In genomic region chr7:71255537-71256178, GRCh38 we compare ENCODE assay signal across 26 cellular contexts.
"Had no signal": no experiment of that assay in that cellular context is flagged by ENCODE, and none has a peak within 500 bp of the region (broad histone marks: within the 10 kb centered on the region; RNA-seq: fewer than 3 reads in every experiment).

No MANE protein-coding gene starts in this region.

- H3K9ac ChIP-seq: neural progenitor cell, parathyroid adenoma had no signal

- H3K9me3 ChIP-seq: colonic mucosa, esophagus squamous epithelium, right lobe of liver, thoracic aorta, upper lobe of left lung had no signal

- H3K36me3 ChIP-seq: colonic mucosa, esophagus squamous epithelium, neural progenitor cell, right lobe of liver, thoracic aorta, tibial nerve, upper lobe of left lung had no signal

- H3K27ac Mint-ChIP-seq: dendritic cell treated with granulocyte-macrophage colony-stimulating factor and Interleukin-4, amounts not matched to agents 40 ng/mL and 50 ng/mL, for 4 days; memory B cell; mesothelial cell of epicardium; naive B cell; natural killer cell treated with Interleukin-12 subunit alpha and Interleukin-12 subunit beta and Interleukin-15 and Interleukin-18, amount 100 ng/mL, for 72 hours; neural progenitor cell; stimulated activated naive B cell treated with anti-CD40 and anti-IgM and Interleukin-4, amounts not matched to agents 10 μg/mL and 1 μg/mL and 100 μg/mL, for 72 hours; stimulated activated naive CD8-positive, alpha-beta T cell treated with anti-CD3 and anti-CD28 coated beads, Interleukin-15, Interleukin-2, amounts not matched to agents 100 ng/mL and 50 ng/mL, for 24 hours had no signal

- H2AFZ ChIP-seq: neural progenitor cell, parathyroid adenoma had no signal

- DNase-seq: colonic mucosa; effector memory CD4-positive, alpha-beta T cell; erythroblast; esophagus squamous epithelium; foreskin melanocyte; kidney; mucosa of descending colon; naive B cell; right lobe of liver; small intestine; stimulated activated CD4-positive, alpha-beta T cell treated with anti-CD3 and anti-CD28 coated beads, Interleukin-15, amount 100 ng/mL, for 24 hours; stimulated activated CD4-positive, alpha-beta T cell treated with anti-CD3 and anti-CD28 coated beads, Interleukin-2, amount 100 ng/mL, for 48 hours; stimulated activated naive B cell treated with anti-CD40 and anti-IgM and Interleukin-4, amounts not matched to agents 10 μg/mL and 1 μg/mL and 100 μg/mL, for 72 hours; upper lobe of left lung had no signal

- H3K27me3 Mint-ChIP-seq: dendritic cell treated with granulocyte-macrophage colony-stimulating factor and Interleukin-4, amounts not matched to agents 40 ng/mL and 50 ng/mL, for 4 days; memory B cell; naive B cell; natural killer cell treated with Interleukin-12 subunit alpha and Interleukin-12 subunit beta and Interleukin-15 and Interleukin-18, amount 100 ng/mL, for 72 hours; progenitor cell of endocrine pancreas; stimulated activated naive B cell treated with anti-CD40 and anti-IgM and Interleukin-4, amounts not matched to agents 10 μg/mL and 1 μg/mL and 100 μg/mL, for 72 hours; stimulated activated naive CD8-positive, alpha-beta T cell treated with anti-CD3 and anti-CD28 coated beads, Interleukin-15, Interleukin-2, amounts not matched to agents 100 ng/mL and 50 ng/mL, for 24 hours had no signal

- H3K27ac ChIP-seq: colonic mucosa, esophagus squamous epithelium, neural progenitor cell, parathyroid adenoma, right lobe of liver, thoracic aorta, tibial nerve, upper lobe of left lung had no signal

- H3K79me2 ChIP-seq: parathyroid adenoma had no signal

- H3K4me3 Mint-ChIP-seq: dendritic cell treated with granulocyte-macrophage colony-stimulating factor and Interleukin-4, amounts not matched to agents 40 ng/mL and 50 ng/mL, for 4 days; memory B cell; mesothelial cell of epicardium; naive B cell; natural killer cell treated with Interleukin-12 subunit alpha and Interleukin-12 subunit beta and Interleukin-15 and Interleukin-18, amount 100 ng/mL, for 72 hours; neural progenitor cell; stimulated activated naive B cell treated with anti-CD40 and anti-IgM and Interleukin-4, amounts not matched to agents 10 μg/mL and 1 μg/mL and 100 μg/mL, for 72 hours; stimulated activated naive CD8-positive, alpha-beta T cell treated with anti-CD3 and anti-CD28 coated beads, Interleukin-15, Interleukin-2, amounts not matched to agents 100 ng/mL and 50 ng/mL, for 24 hours had no signal

- ATAC-seq: left lobe of liver; mucosa of descending colon; natural killer cell treated with Interleukin-12 subunit alpha and Interleukin-12 subunit beta and Interleukin-15 and Interleukin-18, amount 100 ng/mL, for 72 hours; right lobe of liver; stimulated activated naive B cell treated with anti-CD40 and anti-IgM and Interleukin-4, amounts not matched to agents 10 μg/mL and 1 μg/mL and 100 μg/mL, for 72 hours had no signal

- H3K4me3 ChIP-seq: colonic mucosa, esophagus squamous epithelium, lung, mucosa of descending colon, neural progenitor cell, right lobe of liver, thoracic aorta, tibial nerve, upper lobe of left lung had no signal

- H3K36me3 Mint-ChIP-seq: memory B cell; mesothelial cell of epicardium; naive B cell; stimulated activated naive B cell treated with anti-CD40 and anti-IgM and Interleukin-4, amounts not matched to agents 10 μg/mL and 1 μg/mL and 100 μg/mL, for 72 hours had no signal

- H3K4me1 Mint-ChIP-seq: memory B cell; mesothelial cell of epicardium; naive B cell; neural progenitor cell; stimulated activated naive B cell treated with anti-CD40 and anti-IgM and Interleukin-4, amounts not matched to agents 10 μg/mL and 1 μg/mL and 100 μg/mL, for 72 hours had no signal

- H3K4me1 ChIP-seq: colonic mucosa, esophagus squamous epithelium, parathyroid adenoma, right lobe of liver, tibial nerve, upper lobe of left lung had no signal

- H3K4me2 ChIP-seq: neural progenitor cell had no signal

- H3K27me3 ChIP-seq: colonic mucosa, esophagus squamous epithelium, neural progenitor cell, right lobe of liver, tibial nerve, upper lobe of left lung had no signal
